Comparison of ENCODE assay signal across 8 cellular contexts in the genomic region with DNA sequence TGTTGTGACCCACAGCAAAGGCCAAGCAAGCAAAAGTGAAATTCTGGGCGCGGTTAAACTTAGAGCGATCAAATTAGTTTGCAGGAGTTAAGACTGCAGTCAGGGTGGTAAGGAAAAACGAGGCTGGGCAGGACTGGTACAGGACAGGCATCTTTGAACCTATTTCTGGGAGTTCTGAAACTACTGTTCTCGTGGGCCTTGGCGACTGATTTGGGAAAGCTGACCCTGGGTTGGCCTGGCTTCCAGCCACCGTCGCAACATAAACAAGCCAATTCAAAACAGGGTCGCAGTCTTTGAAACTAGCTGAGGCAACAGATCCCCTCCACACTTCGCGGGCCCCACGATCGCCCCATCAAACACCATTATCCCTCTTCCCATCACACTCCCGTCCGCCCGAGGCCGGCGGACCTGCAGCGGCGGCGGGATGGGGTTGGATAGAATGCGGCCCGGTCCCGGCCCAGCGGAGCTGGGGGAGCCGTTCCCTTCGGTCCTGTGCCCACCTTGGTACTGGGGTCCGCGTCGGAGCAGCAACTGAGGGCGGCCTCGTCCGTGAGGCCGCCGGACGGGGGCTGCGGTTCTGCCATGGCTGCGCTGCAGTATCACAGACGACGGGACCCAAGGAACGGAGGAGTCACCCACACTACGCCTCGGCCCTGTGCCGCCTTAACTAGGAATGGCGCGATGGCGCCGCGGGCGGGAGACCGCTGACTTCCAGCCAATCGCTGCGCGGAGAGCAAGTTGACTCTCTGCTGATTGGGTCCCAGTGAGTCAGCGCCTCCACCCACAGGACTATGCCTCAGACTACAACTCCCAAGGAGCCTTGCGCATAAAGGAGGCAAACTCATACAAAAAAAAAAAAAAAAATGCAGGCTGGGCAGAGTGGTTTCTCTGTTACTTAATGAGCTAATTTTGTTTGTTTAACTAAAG. TPM values are rescaled to one million over a fixed set of nuclear protein-coding genes. Genes with fewer than 3 reads are reported as not detected.
DNase-seq lines count a peak whose midpoint lies in the region; ATAC-seq, FAIRE-seq and TF ChIP-seq lines count a peak whose summit lies in the region.

Gene GLO1 (minus strand): TSS at position 675 of the 927 bp plus-strand sequence. CDS start 91 bp downstream, at position 584.

- peaks cover 4% of the 10 kb centered on the region; the same call in 1 of the 2 replicates for H3K23me2 ChIP-seq in H1 (ENCODE audit: low read depth, low read length)

- peaks cover 4% of the 10 kb centered on the region for H3K27me3 Mint-ChIP-seq in activated CD8-positive, alpha-beta memory T cell treated with anti-CD3 and anti-CD28 coated beads, Interleukin-2, amount 10 ng/mL, durations not matched to agents 7 days and 5 days
- peaks cover 3% of the 10 kb centered on the region for H3K27me3 Mint-ChIP-seq in memory B cell

- H2AK5ac ChIP-seq in H1 (ENCODE audit: low read depth, low read length), result no peak within 1 kb of the TSS; the same call in 1 of the 2 replicates

- peak within 1 kb of the TSS; percentile 96 for H3K27ac Mint-ChIP-seq in activated CD8-positive, alpha-beta memory T cell treated with anti-CD3 and anti-CD28 coated beads, Interleukin-2, amount 10 ng/mL, durations not matched to agents 7 days and 5 days
- peak within 1 kb of the TSS; percentile 98 for H3K27ac Mint-ChIP-seq in memory B cell

- H3K27me3 ChIP-seq in NT2/D1 (ENCODE audit: insufficient read depth, insufficient read length) (no peaks in the 10 kb centered on the region), H1 (replicated peaks in 1 of 4; ENCODE audit: control insufficient read depth in 3 of 4, extremely low read depth in 1 of 4, insufficient read depth in 3 of 4, low read length in 3 of 4) (peaks cover 0 to 1% (median 0%) of the 10 kb centered on the region in 4 experiments; a peak in 1 of 7 replicates)

- peak within 1 kb of the TSS; percentile 66 for H3K18ac ChIP-seq in H1 (ENCODE audit: extremely low read depth, low read length)

- CTCF ChIA-PET in activated CD8-positive, alpha-beta memory T cell treated with anti-CD3 and anti-CD28 coated beads, Interleukin-2, amount 10 ng/mL, durations not matched to agents 7 days and 5 days (lab: Charles Lee), result interaction anchor here (0.7 to 6.1 kb wide), 6 partner anchors 9 to 884 kb away, joined by 3 to 25 read pairs (median 4); partner anchors contain the start of gene ZFAND3
- CTCF ChIA-PET in H1 (lab: Charles Lee; ENCODE audit: partially characterized antibody), result interaction anchor here (0.7 kb wide), 1 partner anchor 93 kb away, joined by 4 read pairs; no protein-coding TSS in a partner anchor

- ATAC-seq in GM21381 (IDR thresholded peaks at IDR 0.05; ENCODE audit: unreplicated experiment), result peak; percentile 99
- peak; percentile 100 for ATAC-seq in activated CD8-positive, alpha-beta memory T cell treated with anti-CD3 and anti-CD28 coated beads, Interleukin-2, amount 10 ng/mL, durations not matched to agents 7 days and 5 days
- ATAC-seq in memory B cell (ENCODE audit: low read depth), result peak; percentile 97

- H4K91ac ChIP-seq in H1 (replicated peaks; ENCODE audit: insufficient read length, low read length), result no peak within 1 kb of the TSS

- H3K56ac ChIP-seq in H1 (replicated peaks; ENCODE audit: insufficient read length, low read depth, low read length), result peak within 1 kb of the TSS; percentile 81

- peak; percentile 95 to 99 for TF ChIP-seq POLR2A in H1 (IDR thresholded peaks at IDR 0.05; ENCODE audit: control extremely low read depth in 1 of 2, low read depth in 2 of 2, low read length in 2 of 2)

- no peaks in the 10 kb centered on the region for H3K4me1 ChIP-seq in NT2/D1 (ENCODE audit: insufficient read depth, insufficient read length)
- H3K4me1 ChIP-seq in H1 (replicated peaks in 1 of 4; ENCODE audit: control insufficient read depth in 3 of 4, insufficient read depth in 4 of 4, low read length in 3 of 4), result no peaks in the 10 kb centered on the region

- H3K27ac ChIP-seq in H1 (ENCODE audit: low read depth, low read length), result peak within 1 kb of the TSS; percentile 82

- H2BK120ac ChIP-seq in H1 (replicated peaks; ENCODE audit: low read depth, low read length), result no peak within 1 kb of the TSS

- no peak within 1 kb of the TSS for H3K23ac ChIP-seq in H1 (ENCODE audit: insufficient read length)

- peak within 1 kb of the TSS; percentile 66 for H3K4ac ChIP-seq in H1 (replicated peaks; ENCODE audit: insufficient read length, low read depth, low read length)

- POLR2A ChIA-PET in H1 (lab: Charles Lee; ENCODE audit: partially characterized antibody), result interaction anchor here (0.6 to 2.2 kb wide), 14 partner anchors 9 to 290 kb away, joined by 3 to 8 read pairs (median 3); no protein-coding TSS in a partner anchor

- H3K9me3 ChIP-seq in NT2/D1 (ENCODE audit: insufficient read depth, low read length), result peaks cover 18% of the 10 kb centered on the region
- peaks cover 0 to 6% of the 10 kb centered on the region in 2 experiments; a peak in 1 of 4 replicates for H3K9me3 ChIP-seq in H1 (ENCODE audit: insufficient read depth in 2 of 2, low read depth in 1 of 2, low read length in 1 of 2)

- H4K8ac ChIP-seq in H1 (ENCODE audit: extremely low read depth, insufficient read depth, low read length), result peak within 1 kb of the TSS; percentile 95

- H2BK5ac ChIP-seq in H1 (ENCODE audit: low read depth, low read length), result peak within 1 kb of the TSS; percentile 72

- no peak within 1 kb of the TSS for H2BK15ac ChIP-seq in H1 (ENCODE audit: low read length)

- TF ChIP-seq CTCF in H1 (IDR thresholded peaks at IDR 0.05; ENCODE audit: control extremely low read depth in 1 of 3, insufficient read depth in 1 of 3, low read depth in 1 of 3, low read length in 3 of 3), result no peak

- peaks cover 3 to 39% of the 10 kb centered on the region in 2 experiments; a peak in 3 of 4 replicates for H3K79me2 ChIP-seq in H1 (ENCODE audit: control insufficient read depth in 1 of 2, insufficient read depth in 2 of 2, low read length in 2 of 2)

- DNase-seq in COR-L47 (lab: John Stamatoyannopoulos, UW) (peak; percentile 96), HUDEP-2 (lab: John Stamatoyannopoulos, UW; ENCODE audit: unreplicated experiment in 76 of 76) (peak; percentile 56 to 99 (median 97)), NT2/D1 (ENCODE audit: low read depth, low spot score) (peak; percentile 92), H1 (ENCODE audit: low read depth in 1 of 2, low spot score in 2 of 2) (peak; percentile 89 to 91), memory B cell (ENCODE audit: low spot score in 2 of 2) (peak; percentile 84 to 90)
- peak; percentile 98 for DNase-seq in activated CD8-positive, alpha-beta memory T cell treated with anti-CD3 and anti-CD28 coated beads, Interleukin-2, amount 10 ng/mL, durations not matched to agents 7 days and 5 days
- DNase-seq in stimulated activated CD8-positive, alpha-beta memory T cell treated with anti-CD3 and anti-CD28 coated beads, Interleukin-12 subunit alpha, Interleukin-12 subunit beta, amount 100 ng/mL, for 24 hours (ENCODE audit: extremely low read depth), result peak; percentile 91

- peaks cover 0 to 6% of the 10 kb centered on the region in 2 experiments for H4K20me1 ChIP-seq in H1 (replicated peaks in 1 of 2; ENCODE audit: control insufficient read depth in 1 of 2, insufficient read depth in 2 of 2, low read length in 2 of 2)

- peak within 1 kb of the TSS; percentile 91 for H3K9ac ChIP-seq in NT2/D1 (ENCODE audit: insufficient read length, low read depth)
- peak within 1 kb of the TSS; percentile 72 to 92 (median 90) for H3K9ac ChIP-seq in H1 (replicated peaks in 1 of 4; ENCODE audit: extremely low read depth in 1 of 4, low read depth in 3 of 4, low read length in 3 of 4)

- H3K4me3 ChIP-seq in NT2/D1 (ENCODE audit: insufficient read length, low read depth) (peak within 1 kb of the TSS; percentile 72), H1 (ENCODE audit: extremely low read depth in 1 of 4, insufficient read depth in 2 of 4, low read depth in 3 of 4, low read length in 4 of 4) (peak within 1 kb of the TSS; percentile 73 to 96 (median 82))

- no peak within 1 kb of the TSS for H4K5ac ChIP-seq in H1 (ENCODE audit: insufficient read length, low read depth, low read length)

- H2BK20ac ChIP-seq in H1 (ENCODE audit: low read length), result no peak within 1 kb of the TSS

- H3K4me2 ChIP-seq in H1 (ENCODE audit: insufficient read depth in 1 of 2, low read depth in 2 of 2, low read length in 2 of 2), result peak within 1 kb of the TSS; percentile 67 to 84

- H2AFZ ChIP-seq in H1 (ENCODE audit: low read length), result peak within 1 kb of the TSS; percentile 92; the same call in 1 of the 2 replicates

- H3K4me1 Mint-ChIP-seq in activated CD8-positive, alpha-beta memory T cell treated with anti-CD3 and anti-CD28 coated beads, Interleukin-2, amount 10 ng/mL, durations not matched to agents 7 days and 5 days, result peaks cover 50% of the 10 kb centered on the region
- peaks cover 21% of the 10 kb centered on the region for H3K4me1 Mint-ChIP-seq in memory B cell

- H3K36me3 ChIP-seq in NT2/D1 (ENCODE audit: insufficient read depth, insufficient read length, low read length) (peaks cover 15% of the 10 kb centered on the region), H1 (ENCODE audit: control insufficient read depth in 2 of 4, insufficient read depth in 4 of 4, low read length in 3 of 4) (peaks cover 0 to 16% (median 3%) of the 10 kb centered on the region in 4 experiments; a peak in 2 of 8 replicates)

- 0 out of 2 replicates have a peak within 1 kb of the TSS, but pooled peaks have one; percentile 68 for H2BK12ac ChIP-seq in H1 (ENCODE audit: low read depth, low read length)

- no peak for TF ChIP-seq EP300 in H1 (IDR thresholded peaks at IDR 0.05; ENCODE audit: borderline replicate concordance in 1 of 2, low read depth in 2 of 2, low read length in 2 of 2)

- FAIRE-seq in H1 (lab: Jason Lieb, UNC), result peak; percentile 96

- H3K79me1 ChIP-seq in H1 (ENCODE audit: low read depth, low read length), result peaks cover 3% of the 10 kb centered on the region; the same call in 1 of the 2 replicates

- peak within 1 kb of the TSS; percentile 96 for H3K4me3 Mint-ChIP-seq in activated CD8-positive, alpha-beta memory T cell treated with anti-CD3 and anti-CD28 coated beads, Interleukin-2, amount 10 ng/mL, durations not matched to agents 7 days and 5 days
- peak within 1 kb of the TSS; percentile 91 for H3K4me3 Mint-ChIP-seq in memory B cell

- no peak for TF ChIP-seq RAD21 in H1 (IDR thresholded peaks at IDR 0.05 in 1 of 2, conservative IDR thresholded peaks at IDR 0.05 in 1 of 2; ENCODE audit: low read depth in 2 of 2, low read length in 2 of 2)

- H3K9me3 Mint-ChIP-seq in activated CD8-positive, alpha-beta memory T cell treated with anti-CD3 and anti-CD28 coated beads, Interleukin-2, amount 10 ng/mL, durations not matched to agents 7 days and 5 days (ENCODE audit: low read depth), result peaks cover 9% of the 10 kb centered on the region
- H3K9me3 Mint-ChIP-seq in memory B cell, result peaks cover 11% of the 10 kb centered on the region

- peaks cover 43% of the 10 kb centered on the region for H3K36me3 Mint-ChIP-seq in activated CD8-positive, alpha-beta memory T cell treated with anti-CD3 and anti-CD28 coated beads, Interleukin-2, amount 10 ng/mL, durations not matched to agents 7 days and 5 days
- H3K36me3 Mint-ChIP-seq in memory B cell, result peaks cover 19% of the 10 kb centered on the region

- no peak within 1 kb of the TSS for H3K14ac ChIP-seq in H1 (ENCODE audit: insufficient read length)

- 2% methylated on average over 43 of the region's 56 CpGs; no CpG with 5 or more reads in 1 of the 2 experiments for WGBS in H1 (ENCODE audit: extremely low coverage in 1 of 2, insufficient coverage in 1 of 2, insufficient read length in 1 of 2, insufficient replicate concordance in 2 of 2, low coverage in 1 of 2, low lambda C conversion rate in 2 of 2, missing lambda C conversion rate in 1 of 2), 2 experiments

RNA-seq across cellular contexts. Expression of gene GLO1, which starts in this region (rescaled TPM):
- total RNA-seq in activated CD8-positive, alpha-beta memory T cell treated with anti-CD3 and anti-CD28 coated beads, Interleukin-2, amount 10 ng/mL, durations not matched to agents 7 days and 5 days, result 100 to 1,000 TPM; 130 to 149 TPM
- 161 and 170 TPM in 2 replicates for total RNA-seq in H1 (2021; fragmentation: NEBNext Ultra II Directional; extraction: Animal tissue kit (Norgen Biotek cat#: 25700))
- 52.8 and 104 TPM in 2 replicates for polyA plus RNA-seq in H1 (2011; rRNA removed)
- 99.7 TPM for polyA plus RNA-seq in H1 (2011; cell fraction: cytosol; rRNA removed)
- polyA plus RNA-seq in H1 (2011; cell fraction: nucleus; rRNA removed), result 26.5 TPM
- polyA plus RNA-seq in H1 (2012, experiment 1 of 2), result 89.2 to 156 TPM (median 95.2 TPM) in 4 replicates
- 28.9 TPM for polyA plus RNA-seq in H1 (2012, experiment 2 of 2)
- 185 TPM for polyA plus RNA-seq in H1 (2013, experiment 1 of 2)
- polyA plus RNA-seq in H1 (2013, experiment 2 of 2), result 191 TPM
- 40.6 and 63.9 TPM in 2 replicates for polyA minus RNA-seq in H1 (2011; rRNA and poly(A)+ RNA removed)
- polyA minus RNA-seq in H1 (2011; cell fraction: cytosol; rRNA and poly(A)+ RNA removed), result 49.9 TPM
- polyA minus RNA-seq in H1 (2011; cell fraction: nucleus; rRNA and poly(A)+ RNA removed), result 22.1 TPM

Comparison
In these comparisons a context has a peak if more than half of its experiments do, and no peak if none do; other contexts are left out.
1. Peak in every context shown above with its lines: DNase-seq, ATAC-seq, H3K4me3 ChIP-seq and H3K27ac ChIP-seq.